ENCODE assay signal across 13 cellular contexts in genomic region chr22:39431821-39432251, GRCh38. TPM values are rescaled to one million over a fixed set of nuclear protein-coding genes. Genes with fewer than 3 reads are reported as not detected.
DNase-seq lines count a peak whose midpoint lies in the region; ATAC-seq and TF ChIP-seq lines count a peak whose summit lies in the region.
"Had no signal": no experiment of that assay in that cellular context is flagged by ENCODE, and none has a peak within 500 bp of the region (broad histone marks: within the 10 kb centered on the region; RNA-seq: fewer than 3 reads in every experiment).

No MANE protein-coding gene starts in this region.

- TF ChIP-seq POLR2A in esophagus muscularis mucosa (IDR thresholded peaks at IDR 0.05; ENCODE audit: low read depth): no peak

- CTCF ChIA-PET in RWPE1 (lab: Yijun Ruan, JAX): interaction anchor here (0.5 to 0.8 kb wide), 2 partner anchors 62 to 1792 kb away, joined by 3 to 5 read pairs; no protein-coding TSS in a partner anchor

- peak overlapping the region; percentile 31 for H3K27ac ChIP-seq in RWPE1
- peak overlapping the region; percentile 69 to 77 (median 72) for H3K27ac ChIP-seq in esophagus muscularis mucosa (replicated peaks in 1 of 4)
- peak overlapping the region; percentile 29 for H3K27ac ChIP-seq in mesodermal cell (ENCODE audit: low read depth, low read length, severe bottlenecking)
- peak overlapping the region; percentile 96 to 99 for H3K27ac ChIP-seq in thoracic aorta
- H3K27ac ChIP-seq: cardiac muscle cell had no signal

- peaks cover 24 to 35% (median 30%) of the 10 kb centered on the region in 4 donors for H3K4me1 ChIP-seq in esophagus muscularis mucosa
- peaks cover 44% of the 10 kb centered on the region for H3K4me1 ChIP-seq in mesodermal cell (ENCODE audit: control insufficient read depth, insufficient read depth, low read length, poor library complexity, severe bottlenecking)
- peaks cover 19 to 47% of the 10 kb centered on the region in 2 donors for H3K4me1 ChIP-seq in thoracic aorta (ENCODE audit: control insufficient read depth in 1 of 2, low read depth in 2 of 2)

- H3K4me1 Mint-ChIP-seq in nephron progenitor cell: peaks cover 55% of the 10 kb centered on the region
- H3K4me1 Mint-ChIP-seq: IgD-negative memory B cell had no signal

- POLR2A ChIA-PET in RWPE1 (lab: Yijun Ruan, JAX; ENCODE audit: low non-redundant PET): no interaction called here

- no peak for DNase-seq in RWPE1 (ENCODE audit: low spot score)
- no peak for DNase-seq in esophagus muscularis mucosa (ENCODE audit: extremely low spot score)
- peak; percentile 52 for DNase-seq in thoracic aorta (ENCODE audit: low spot score)
- no peak for DNase-seq in nephron progenitor cell
- DNase-seq: activated T-cell treated with anti-CD3 and anti-CD28 coated beads, Interleukin-2, amount 50 U/mL, for 24 hours; H7; stimulated activated naive B cell treated with anti-CD40 and anti-IgM and Interleukin-4, amounts not matched to agents 10 μg/mL and 1 μg/mL and 100 μg/mL, for 72 hours had no signal

- H3K27me3 ChIP-seq in esophagus muscularis mucosa (no peaks in the 10 kb centered on the region), thoracic aorta (replicated peaks; ENCODE audit: insufficient read depth) (no peaks in the 10 kb centered on the region)
- H3K27me3 ChIP-seq: cardiac muscle cell had no signal

- H3K27me3 Mint-ChIP-seq in nephron progenitor cell (ENCODE audit: low read depth, poor library complexity): no peaks in the 10 kb centered on the region
- H3K27me3 Mint-ChIP-seq: activated T-cell treated with anti-CD3 and anti-CD28 coated beads, Interleukin-2, amount 50 U/mL, for 24 hours; IgD-negative memory B cell; stimulated activated naive B cell treated with anti-CD40 and anti-IgM and Interleukin-4, amounts not matched to agents 10 μg/mL and 1 μg/mL and 100 μg/mL, for 72 hours had no signal

- H3K9me3 ChIP-seq in esophagus muscularis mucosa (no peaks in the 10 kb centered on the region), mesodermal cell (ENCODE audit: control insufficient read depth, low read length) (no peaks in the 10 kb centered on the region), thoracic aorta (no peaks in the 10 kb centered on the region)

- TF ChIP-seq CTCF in RWPE1 (conservative IDR thresholded peaks at IDR 0.05; ENCODE audit: low read depth) (no peak), esophagus muscularis mucosa (IDR thresholded peaks at IDR 0.05) (no peak), thoracic aorta (IDR thresholded peaks at IDR 0.05) (no peak), nephron progenitor cell (IDR thresholded peaks at IDR 0.05) (no peak)

- peak; percentile 64 for ATAC-seq in thoracic aorta (ENCODE audit: insufficient number of reproducible peaks, low FRiP score, low read depth)
- ATAC-seq in GM19452 (IDR thresholded peaks at IDR 0.05; ENCODE audit: unreplicated experiment): no peak
- no peak for ATAC-seq in HG02759 (IDR thresholded peaks at IDR 0.05; ENCODE audit: unreplicated experiment)
- ATAC-seq in HG02870 (IDR thresholded peaks at IDR 0.05; ENCODE audit: unreplicated experiment): no peak
- ATAC-seq: stimulated activated naive B cell treated with anti-CD40 and anti-IgM and Interleukin-4, amounts not matched to agents 10 μg/mL and 1 μg/mL and 100 μg/mL, for 72 hours had no signal

- no peak overlapping the region for H3K4me3 ChIP-seq in esophagus muscularis mucosa
- H3K4me3 ChIP-seq in mesodermal cell (ENCODE audit: extremely low read depth, insufficient read depth, low read length, poor library complexity, severe bottlenecking): no peak overlapping the region
- H3K4me3 ChIP-seq in thoracic aorta: peak overlapping the region; percentile 7
- H3K4me3 ChIP-seq: cardiac muscle cell had no signal

- 55% methylated on average over 8 of the region's 8 CpGs for WGBS in esophagus muscularis mucosa
- 89 to 95% methylated on average over 8 of the region's 8 CpGs for WGBS in mesodermal cell (ENCODE audit: insufficient coverage in 2 of 2), 2 experiments

- H3K36me3 ChIP-seq in esophagus muscularis mucosa (peaks cover 45 to 85% (median 64%) of the 10 kb centered on the region in 4 donors), mesodermal cell (ENCODE audit: control insufficient read depth, insufficient read depth, low read length) (peaks cover 44% of the 10 kb centered on the region), thoracic aorta (peaks cover 27% of the 10 kb centered on the region)

- H3K4me3 Mint-ChIP-seq in nephron progenitor cell: no peak overlapping the region
- H3K4me3 Mint-ChIP-seq: activated T-cell treated with anti-CD3 and anti-CD28 coated beads, Interleukin-2, amount 50 U/mL, for 24 hours; IgD-negative memory B cell; stimulated activated naive B cell treated with anti-CD40 and anti-IgM and Interleukin-4, amounts not matched to agents 10 μg/mL and 1 μg/mL and 100 μg/mL, for 72 hours had no signal

- H3K27ac Mint-ChIP-seq in nephron progenitor cell: no peak overlapping the region
- H3K27ac Mint-ChIP-seq: activated T-cell treated with anti-CD3 and anti-CD28 coated beads, Interleukin-2, amount 50 U/mL, for 24 hours; IgD-negative memory B cell; stimulated activated naive B cell treated with anti-CD40 and anti-IgM and Interleukin-4, amounts not matched to agents 10 μg/mL and 1 μg/mL and 100 μg/mL, for 72 hours had no signal

- no peak for TF ChIP-seq EP300 in esophagus muscularis mucosa (IDR thresholded peaks at IDR 0.05)

- H3K36me3 Mint-ChIP-seq in nephron progenitor cell (ENCODE audit: low read depth): no peaks in the 10 kb centered on the region

- H3K9me3 Mint-ChIP-seq in nephron progenitor cell: no peaks in the 10 kb centered on the region
- H3K9me3 Mint-ChIP-seq: activated T-cell treated with anti-CD3 and anti-CD28 coated beads, Interleukin-2, amount 50 U/mL, for 24 hours; IgD-negative memory B cell; stimulated activated naive B cell treated with anti-CD40 and anti-IgM and Interleukin-4, amounts not matched to agents 10 μg/mL and 1 μg/mL and 100 μg/mL, for 72 hours had no signal

- intact Hi-C loops in esophagus muscularis mucosa (cut with DNase I): loop anchor here (10.0 kb wide), 1 partner anchor 93 kb away; the partner anchor contains the start of gene ATF4

RNA-seq across cellular contexts. Expression of gene MGAT3, which starts 25.0 kb away (rescaled TPM):
- total RNA-seq in esophagus muscularis mucosa: 1 to 10 TPM; 1.2 to 7.1 (median 3.6) TPM
- 15.7 TPM for polyA plus RNA-seq in mesodermal cell (2013, experiment 1 of 2)
- 14.9 TPM for polyA plus RNA-seq in mesodermal cell (2013, experiment 2 of 2)
- 1 to 10 TPM; 1.1 to 3.2 TPM for total RNA-seq in thoracic aorta

RNA-seq across cellular contexts. Expression of gene TAB1, which starts 32.3 kb away (rescaled TPM):
- 10 to 100 TPM; 15.2 to 33.7 (median 21.5) TPM for total RNA-seq in esophagus muscularis mucosa
- 21.4 TPM for polyA plus RNA-seq in mesodermal cell (2013, experiment 1 of 2)
- 17.9 TPM for polyA plus RNA-seq in mesodermal cell (2013, experiment 2 of 2)
- 10 to 100 TPM; 14.5 to 21.4 TPM for total RNA-seq in thoracic aorta

Comparison
In these comparisons a context has a peak if more than half of its experiments do, and no peak if none do; other contexts are left out.
1. H3K27ac ChIP-seq: peak in every context shown above with its lines; median percentile 98 in thoracic aorta; 72 in esophagus muscularis mucosa; 31 in RWPE1; 29 in mesodermal cell.